ENCODE assay signal across 8 cellular contexts in genomic region chr17:50150354-50151040, GRCh38. TPM values are rescaled to one million over a fixed set of nuclear protein-coding genes. Genes with fewer than 3 reads are reported as not detected.
A peak's percentile ranks its signal among the peaks of the same experiment; 100 is the strongest.
DNase-seq lines count a peak whose midpoint lies in the region; ATAC-seq, FAIRE-seq and TF ChIP-seq lines count a peak whose summit lies in the region.

Gene PPP1R9B, minus strand, starts transcription at chr17:50150677. Its CDS starts 164 bp downstream, at chr17:50150513.

- H3K36me3 Mint-ChIP-seq in natural killer cell treated with Interleukin-12 subunit alpha and Interleukin-12 subunit beta and Interleukin-15 and Interleukin-18, amount 100 ng/mL, for 72 hours = peaks cover 6% of the 10 kb centered on the region

- peaks cover 23 to 26% of the 10 kb centered on the region in 2 donors for H3K4me1 Mint-ChIP-seq in natural killer cell treated with Interleukin-12 subunit alpha and Interleukin-12 subunit beta and Interleukin-15 and Interleukin-18, amount 100 ng/mL, for 72 hours (ENCODE audit: low read depth in 2 of 2)

- DNase-seq in PC-3 (no peak), epithelial cell of prostate (ENCODE audit: low read depth, low spot score) (no peak), urothelium cell line (ENCODE audit: low spot score) (no peak), NCI-H2107 treated with DMSO at 0.1 percent for 48 hours (lab: John Stamatoyannopoulos, UW; ENCODE audit: unreplicated experiment) (no peak), NOMO-1 (lab: John Stamatoyannopoulos, UW; ENCODE audit: unreplicated experiment in 2 of 2) (no peak)
- DNase-seq in natural killer cell treated with Interleukin-12 subunit alpha and Interleukin-12 subunit beta and Interleukin-15 and Interleukin-18, amount 100 ng/mL, for 72 hours (ENCODE audit: low spot score) = no peak

- H3K27me3 Mint-ChIP-seq in natural killer cell treated with Interleukin-12 subunit alpha and Interleukin-12 subunit beta and Interleukin-15 and Interleukin-18, amount 100 ng/mL, for 72 hours = no peaks in the 10 kb centered on the region

- H3K4me3 ChIP-seq in PC-3 (ENCODE audit: low read length) = peak within 1 kb of the TSS; percentile 90

- H3K4me3 Mint-ChIP-seq in natural killer cell treated with Interleukin-12 subunit alpha and Interleukin-12 subunit beta and Interleukin-15 and Interleukin-18, amount 100 ng/mL, for 72 hours = peak within 1 kb of the TSS; percentile 97

- POLR2A ChIA-PET in PC-3 (lab: Charles Lee; ENCODE audit: unreplicated experiment) = interaction anchor here (0.6 kb wide), 1 partner anchor 956 kb away, joined by 4 read pairs; no protein-coding TSS in a partner anchor

- no peaks in the 10 kb centered on the region for H3K27me3 ChIP-seq in PC-3 (ENCODE audit: low read length)

- no peak for FAIRE-seq in urothelium cell line (lab: Jason Lieb, UNC)

- H3K4me2 ChIP-seq in PC-3 (ENCODE audit: low read length) = peak within 1 kb of the TSS; percentile 99

- CTCF ChIA-PET in PC-3 (lab: Charles Lee) = interaction anchor here (1.1 to 1.4 kb wide), 2 partner anchors 33 to 56 kb away, joined by 4 to 5 read pairs; no protein-coding TSS in a partner anchor

- no peaks in the 10 kb centered on the region for H3K9me3 ChIP-seq in ES-I3 (ENCODE audit: control insufficient read depth, insufficient read depth, low read length)
- no peaks in the 10 kb centered on the region for H3K9me3 ChIP-seq in PC-3 (ENCODE audit: low read length)

- H3K36me3 ChIP-seq in ES-I3 (ENCODE audit: insufficient read depth, low read length) (no peaks in the 10 kb centered on the region), PC-3 (ENCODE audit: low read depth, low read length) (no peaks in the 10 kb centered on the region)

- H3K27ac Mint-ChIP-seq in natural killer cell treated with Interleukin-12 subunit alpha and Interleukin-12 subunit beta and Interleukin-15 and Interleukin-18, amount 100 ng/mL, for 72 hours = peak within 1 kb of the TSS; percentile 88 to 97

- H3K79me2 ChIP-seq in PC-3 (ENCODE audit: low read length) = peaks cover 53% of the 10 kb centered on the region

- intact Hi-C loops in PC-3 (cut with micrococcal nuclease) = loop anchor here (2.0 to 5.0 kb wide), 2 partner anchors 56 to 123 kb away; partner anchors contain the start of gene PDK2

- no peaks in the 10 kb centered on the region for H3K9me3 Mint-ChIP-seq in natural killer cell treated with Interleukin-12 subunit alpha and Interleukin-12 subunit beta and Interleukin-15 and Interleukin-18, amount 100 ng/mL, for 72 hours

- H3K9ac ChIP-seq in ES-I3 (ENCODE audit: low read depth, low read length) (peak within 1 kb of the TSS; percentile 54), PC-3 (ENCODE audit: low read length) (peak within 1 kb of the TSS; percentile 87)

- no peaks in the 10 kb centered on the region for H3K9me2 ChIP-seq in PC-3 (replicated peaks; ENCODE audit: low read length)

- peaks cover 32% of the 10 kb centered on the region for H4K20me1 ChIP-seq in PC-3 (ENCODE audit: low read length)

- TF ChIP-seq CTCF in PC-3 (conservative IDR thresholded peaks at IDR 0.05; ENCODE audit: low read depth, low read length) = no peak

- no TSS peak for BruUV-seq in PC-3 (replicated peaks; lab: Mats Ljungman, UMichigan)

- H3F3A ChIP-seq in PC-3 (ENCODE audit: low read length, unreplicated experiment) = no peaks in the 10 kb centered on the region

- H3K27ac ChIP-seq in PC-3 (ENCODE audit: low read length) = peak within 1 kb of the TSS; percentile 82
- peak within 1 kb of the TSS; percentile 96 for H3K27ac ChIP-seq in epithelial cell of prostate

- ATAC-seq in PC-3 = peak; percentile 0
- ATAC-seq in natural killer cell treated with Interleukin-12 subunit alpha and Interleukin-12 subunit beta and Interleukin-15 and Interleukin-18, amount 100 ng/mL, for 72 hours = peak in 1 of 2 donors; percentile 17
- no peak for ATAC-seq in HG03196 (IDR thresholded peaks at IDR 0.05; ENCODE audit: unreplicated experiment)

- peak within 1 kb of the TSS; percentile 87 for H2AFZ ChIP-seq in PC-3 (ENCODE audit: low read length)

- peaks cover 15% of the 10 kb centered on the region for H3K4me1 ChIP-seq in ES-I3 (ENCODE audit: insufficient read depth, low read length)
- peaks cover 50% of the 10 kb centered on the region for H3K4me1 ChIP-seq in PC-3 (ENCODE audit: insufficient read depth, low read length)

RNA-seq across cellular contexts. Expression of gene PPP1R9B, which starts in this region (rescaled TPM):
- total RNA-seq in PC-3 (2014; rRNA removed) = 67.7 and 95.0 TPM in 2 replicates
- total RNA-seq in natural killer cell treated with Interleukin-12 subunit alpha and Interleukin-12 subunit beta and Interleukin-15 and Interleukin-18, amount 100 ng/mL, for 72 hours = 100 to 1,000 TPM in 1 of 2 donors, 10 to 100 TPM in 1; 96.0 to 110 TPM
